ENCODE assay signal across 15 cellular contexts in genomic region chr16:57809276-57809793, GRCh38. TPM values are rescaled to one million over a fixed set of nuclear protein-coding genes. Genes with fewer than 3 reads are reported as not detected.
DNase-seq lines count a peak whose midpoint lies in the region; ATAC-seq and TF ChIP-seq lines count a peak whose summit lies in the region.
"Had no signal": no experiment of that assay in that cellular context is flagged by ENCODE, and none has a peak within 500 bp of the region (broad histone marks: within the 10 kb centered on the region; RNA-seq: fewer than 3 reads in every experiment).

No MANE protein-coding gene starts in this region.

- peak overlapping the region; percentile 51 for H2BK5ac ChIP-seq in mesendoderm (ENCODE audit: low read length)

- in situ Hi-C loops in ACHN (cut with HindIII; ENCODE audit: low pct_ligation_motif_present, low pct_unique_long_range_greater_than_20kb, low sequenced_read_pairs), result no loop called here

- H3K23ac ChIP-seq in mesendoderm (ENCODE audit: low read length), result no peak overlapping the region

- no peaks in the 10 kb centered on the region for H3K36me3 ChIP-seq in mesendoderm (ENCODE audit: control insufficient read depth, insufficient read depth, low read length)
- H3K36me3 ChIP-seq in upper lobe of left lung, result no peaks in the 10 kb centered on the region
- no peaks in the 10 kb centered on the region for H3K36me3 ChIP-seq in SJCRH30

- no peaks in the 10 kb centered on the region for H3K79me2 ChIP-seq in mesendoderm (ENCODE audit: control insufficient read depth, insufficient read depth, low read length)

- no peak for ATAC-seq in activated T-helper 17 cell treated with anti-CD3 and anti-CD28 coated beads, Interleukin-2, amount 50 U/mL, for 72 hours (replicated peaks)
- ATAC-seq in upper lobe of left lung (ENCODE audit: low FRiP score in 2 of 2) (no peak), HG02759 (IDR thresholded peaks at IDR 0.05; ENCODE audit: unreplicated experiment) (no peak)

- H3K9ac ChIP-seq in mesendoderm (ENCODE audit: low read length), result no peak overlapping the region

- H3K27ac Mint-ChIP-seq in activated naive CD4-positive, alpha-beta T cell treated with anti-CD3 and anti-CD28 coated beads, Interleukin-2, amount 10 ng/mL, durations not matched to agents 7 days and 5 days, result peak overlapping the region; percentile 14
- no peak overlapping the region for H3K27ac Mint-ChIP-seq in activated T-helper 17 cell treated with anti-CD3 and anti-CD28 coated beads, Interleukin-2, amount 50 U/mL, for 72 hours
- H3K27ac Mint-ChIP-seq: nephron progenitor cell had no signal

- H3K9me3 Mint-ChIP-seq in activated naive CD4-positive, alpha-beta T cell treated with anti-CD3 and anti-CD28 coated beads, Interleukin-2, amount 10 ng/mL, durations not matched to agents 7 days and 5 days, result no peaks in the 10 kb centered on the region
- H3K9me3 Mint-ChIP-seq in activated T-helper 17 cell treated with anti-CD3 and anti-CD28 coated beads, Interleukin-2, amount 50 U/mL, for 72 hours, result no peaks in the 10 kb centered on the region
- H3K9me3 Mint-ChIP-seq: nephron progenitor cell had no signal

- peaks cover 76% of the 10 kb centered on the region for H3K27me3 Mint-ChIP-seq in activated naive CD4-positive, alpha-beta T cell treated with anti-CD3 and anti-CD28 coated beads, Interleukin-2, amount 10 ng/mL, durations not matched to agents 7 days and 5 days
- H3K27me3 Mint-ChIP-seq in activated T-helper 17 cell treated with anti-CD3 and anti-CD28 coated beads, Interleukin-2, amount 50 U/mL, for 72 hours, result no peaks in the 10 kb centered on the region

- H3K4me3 ChIP-seq in mesendoderm (ENCODE audit: low read length) (no peak overlapping the region), upper lobe of left lung (no peak overlapping the region), SJCRH30 (no peak overlapping the region)

- peak overlapping the region; percentile 83 for H2BK120ac ChIP-seq in mesendoderm (ENCODE audit: low read depth, low read length)

- H3K4me2 ChIP-seq in mesendoderm (ENCODE audit: low read length), result no peak overlapping the region

- TF ChIP-seq POLR2A in upper lobe of left lung (IDR thresholded peaks at IDR 0.05), result no peak

- H3K27me3 ChIP-seq in mesendoderm (ENCODE audit: insufficient read depth, low read length, poor library complexity) (no peaks in the 10 kb centered on the region), upper lobe of left lung (no peaks in the 10 kb centered on the region), SJCRH30 (no peaks in the 10 kb centered on the region)

- no peaks in the 10 kb centered on the region for H3K79me1 ChIP-seq in mesendoderm (ENCODE audit: low read length)

- H3K27ac ChIP-seq in mesendoderm (ENCODE audit: low read depth, low read length) (peak overlapping the region; percentile 96), upper lobe of left lung (peak overlapping the region in 3 of 4 donors; percentile 79 to 87 (median 82)), SJCRH30 (no peak overlapping the region)

- no peak overlapping the region for H3K4me3 Mint-ChIP-seq in activated naive CD4-positive, alpha-beta T cell treated with anti-CD3 and anti-CD28 coated beads, Interleukin-2, amount 10 ng/mL, durations not matched to agents 7 days and 5 days
- peak overlapping the region; percentile 69 for H3K4me3 Mint-ChIP-seq in activated T-helper 17 cell treated with anti-CD3 and anti-CD28 coated beads, Interleukin-2, amount 50 U/mL, for 72 hours

- DNase-seq in activated naive CD4-positive, alpha-beta T cell treated with anti-CD3 and anti-CD28 coated beads, Interleukin-2, amount 10 ng/mL, durations not matched to agents 7 days and 5 days, result no peak
- no peak for DNase-seq in activated naive CD4-positive, alpha-beta T cell treated with anti-CD3 and anti-CD28 coated beads, Interleukin-2, amount 50 U/mL, for 16 hours
- no peak for DNase-seq in mesendoderm
- no peak for DNase-seq in upper lobe of left lung
- no peak for DNase-seq in ACHN
- no peak for DNase-seq in SJCRH30
- DNase-seq: activated T-cell treated with anti-CD3 and anti-CD28 coated beads, Interleukin-2, amount 50 U/mL, for 48 hours; DMS153; Kasumi-1; NCI-H524 treated with DMSO at 0.1 percent for 48 hours; nephron progenitor cell; stimulated activated CD4-positive, alpha-beta T cell treated with anti-CD3 and anti-CD28 coated beads, Interleukin-4, amount 100 ng/mL, for 4 hours had no signal

- H2AK5ac ChIP-seq in mesendoderm (ENCODE audit: low read length), result peak overlapping the region; percentile 94

- H4K8ac ChIP-seq in mesendoderm (ENCODE audit: low read depth, low read length), result no peak overlapping the region

- H3K56ac ChIP-seq in mesendoderm (ENCODE audit: low read length), result peak overlapping the region; percentile 85

- H3K36me3 Mint-ChIP-seq in activated naive CD4-positive, alpha-beta T cell treated with anti-CD3 and anti-CD28 coated beads, Interleukin-2, amount 10 ng/mL, durations not matched to agents 7 days and 5 days, result no peaks in the 10 kb centered on the region
- H3K36me3 Mint-ChIP-seq in activated T-helper 17 cell treated with anti-CD3 and anti-CD28 coated beads, Interleukin-2, amount 50 U/mL, for 72 hours (ENCODE audit: low read depth), result no peaks in the 10 kb centered on the region

- H4K5ac ChIP-seq in mesendoderm (ENCODE audit: low read length), result no peak overlapping the region

- peak overlapping the region; percentile 91 for H3K18ac ChIP-seq in mesendoderm (ENCODE audit: low read length)

- no peak for TF ChIP-seq CTCF in upper lobe of left lung (IDR thresholded peaks at IDR 0.05)

- no peaks in the 10 kb centered on the region for H3K9me3 ChIP-seq in upper lobe of left lung
- H3K9me3 ChIP-seq in SJCRH30 (replicated peaks), result no peaks in the 10 kb centered on the region

- CTCF ChIA-PET in activated naive CD4-positive, alpha-beta T cell treated with anti-CD3 and anti-CD28 coated beads, Interleukin-2, amount 10 ng/mL, durations not matched to agents 7 days and 5 days (lab: Charles Lee), result interaction anchor here (0.6 to 1.6 kb wide), 5 partner anchors 10 to 320 kb away, joined by 3 to 4 read pairs (median 3); partner anchors contain the start of gene CFAP20

- no CpG with 5 or more reads among the region's 6 CpGs for WGBS in mesendoderm (ENCODE audit: extremely low coverage, insufficient coverage, low lambda C conversion rate)
- WGBS in upper lobe of left lung, 2 donors, result 89 to 91% methylated on average over 6 of the region's 6 CpGs

- TF ChIP-seq EP300 in upper lobe of left lung (IDR thresholded peaks at IDR 0.05), result no peak

- no peak overlapping the region for H2BK15ac ChIP-seq in mesendoderm (replicated peaks; ENCODE audit: low read depth)

- H3K4me1 ChIP-seq in mesendoderm (ENCODE audit: control insufficient read depth, low read depth, low read length) (peaks cover 19% of the 10 kb centered on the region), upper lobe of left lung (peaks cover 25 to 44% (median 38%) of the 10 kb centered on the region in 4 donors), SJCRH30 (peaks cover 34% of the 10 kb centered on the region)

- H3K4ac ChIP-seq in mesendoderm (ENCODE audit: low read depth, low read length), result peak overlapping the region; percentile 63

- peaks cover 32% of the 10 kb centered on the region for H3K4me1 Mint-ChIP-seq in activated naive CD4-positive, alpha-beta T cell treated with anti-CD3 and anti-CD28 coated beads, Interleukin-2, amount 10 ng/mL, durations not matched to agents 7 days and 5 days
- H3K4me1 Mint-ChIP-seq in activated T-helper 17 cell treated with anti-CD3 and anti-CD28 coated beads, Interleukin-2, amount 50 U/mL, for 72 hours, result peaks cover 15% of the 10 kb centered on the region

RNA-seq across cellular contexts. Expression of gene KIFC3, which starts 7.0 kb away (rescaled TPM):
- 1 to 10 TPM in 1 of 2 donors, under 1 TPM in 1; 0.82 to 1.2 TPM for total RNA-seq in activated T-helper 17 cell treated with anti-CD3 and anti-CD28 coated beads, Interleukin-2, amount 50 U/mL, for 72 hours
- 13.8 TPM for polyA plus RNA-seq in mesendoderm (2013, experiment 1 of 2)
- polyA plus RNA-seq in mesendoderm (2013, experiment 2 of 2), result 14.1 TPM
- total RNA-seq in upper lobe of left lung, result 100 to 1,000 TPM in 4 of 6 donors, 10 to 100 TPM in 2; 82.6 to 340 (median 110) TPM
- total RNA-seq in SJCRH30 (2014; rRNA removed; shearing (Covaris generic)), result 11.4 and 11.8 TPM in 2 replicates
- total RNA-seq: T-helper 1 cell treated with Interleukin-12 subunit alpha and Interleukin-12 subunit beta and Interleukin-4 antibody, amounts not matched to agents 30 ng/mL and 1 ng/mL, for 36 hours had no signal
